In genomic region chr5:59367791-59368394, GRCh38 we compare ENCODE assay signal across 8 cellular contexts.
DNase-seq lines count a peak whose midpoint lies in the region; ATAC-seq and TF ChIP-seq lines count a peak whose summit lies in the region.

No MANE protein-coding gene starts in this region.

- ATAC-seq in upper lobe of left lung (ENCODE audit: low FRiP score in 2 of 2) = peak; percentile 81
- ATAC-seq in GM18505 (IDR thresholded peaks at IDR 0.05; ENCODE audit: unreplicated experiment) = no peak

- H3K9me2 ChIP-seq in GM23248 (ENCODE audit: insufficient read depth) = no peaks in the 10 kb centered on the region
- H3K9me2 ChIP-seq in neural cell (ENCODE audit: insufficient read depth, low read length) = no peaks in the 10 kb centered on the region

- H3K4me1 ChIP-seq in Caco-2 (no peaks in the 10 kb centered on the region), GM23248 (ENCODE audit: insufficient read depth) (no peaks in the 10 kb centered on the region), upper lobe of left lung (peaks cover 0 to 5% (median 3%) of the 10 kb centered on the region in 4 donors)

- H3K27me3 ChIP-seq in Caco-2 (replicated peaks; ENCODE audit: control insufficient read depth, insufficient read depth, low read length) (no peaks in the 10 kb centered on the region), GM23248 (replicated peaks; ENCODE audit: insufficient read depth) (peaks cover 37% of the 10 kb centered on the region), neural cell (ENCODE audit: insufficient read depth, low read depth, low read length) (no peaks in the 10 kb centered on the region), upper lobe of left lung (no peaks in the 10 kb centered on the region)

- TF ChIP-seq POLR2A in upper lobe of left lung (IDR thresholded peaks at IDR 0.05) (no peak), GM18505 (IDR thresholded peaks at IDR 0.05; ENCODE audit: borderline replicate concordance, extremely low read depth, insufficient read depth, insufficient read length) (no peak)

- H3K27me3 Mint-ChIP-seq in Caco-2 (ENCODE audit: insufficient read depth, unreplicated experiment) = no peaks in the 10 kb centered on the region

- H3K4me1 Mint-ChIP-seq in Caco-2 (ENCODE audit: low read depth, unreplicated experiment) = no peaks in the 10 kb centered on the region

- H3K9me3 Mint-ChIP-seq in Caco-2 (ENCODE audit: unreplicated experiment) = no peaks in the 10 kb centered on the region

- H4K20me1 ChIP-seq in GM23248 (ENCODE audit: insufficient read depth) (no peaks in the 10 kb centered on the region), neural cell (ENCODE audit: insufficient read depth) (no peaks in the 10 kb centered on the region)

- TF ChIP-seq EP300 in neural cell (conservative IDR thresholded peaks at IDR 0.05; ENCODE audit: poor library complexity, severe bottlenecking) = no peak
- no peak for TF ChIP-seq EP300 in upper lobe of left lung (IDR thresholded peaks at IDR 0.05)

- H3K9me3 ChIP-seq in Caco-2 = no peaks in the 10 kb centered on the region
- H3K9me3 ChIP-seq in GM23248 (ENCODE audit: low read depth) = no peaks in the 10 kb centered on the region
- H3K9me3 ChIP-seq in neural cell (ENCODE audit: low read length) = no peaks in the 10 kb centered on the region
- no peaks in the 10 kb centered on the region for H3K9me3 ChIP-seq in upper lobe of left lung

- H3K4me2 ChIP-seq in GM23248 (ENCODE audit: unreplicated experiment) (no peak overlapping the region), neural cell (ENCODE audit: low read length) (peak overlapping the region; percentile 32)

- no TSS peak for BruUV-seq in Caco-2 (replicated peaks; lab: Mats Ljungman, UMichigan)

- H3K36me3 Mint-ChIP-seq in Caco-2 (ENCODE audit: insufficient read depth, unreplicated experiment) = no peaks in the 10 kb centered on the region

- DNase-seq in Caco-2 (peak; percentile 63), GM23248 (peak; percentile 77), NCI-H446 (lab: John Stamatoyannopoulos, UW) (peak; percentile 66 to 81), fibroblast of gingiva (ENCODE audit: low read depth) (peak; percentile 60), upper lobe of left lung (peak in 1 of 2 donors; percentile 64)
- DNase-seq in activated CD8-positive, alpha-beta memory T cell treated with anti-CD3 and anti-CD28 coated beads for 24 hours = peak; percentile 59

- POLR2A ChIA-PET in Caco-2 (lab: Charles Lee) = no interaction called here

- H3K4me3 ChIP-seq in Caco-2 (ENCODE audit: low read depth, low read length) (no peak overlapping the region), GM23248 (no peak overlapping the region), neural cell (ENCODE audit: low read length) (peak overlapping the region; percentile 27), upper lobe of left lung (no peak overlapping the region)

- WGBS in GM23248 (ENCODE audit: low coverage in 1 of 2, low lambda C conversion rate in 2 of 2, missing lambda C conversion rate in 2 of 2), 2 experiments = 14 to 15% methylated on average over 7 of the region's 7 CpGs
- WGBS in upper lobe of left lung, 2 donors = 9 to 14% methylated on average over 7 of the region's 7 CpGs

- in situ Hi-C loops in GM23248 (cut with MboI) = no loop called here

- no peak overlapping the region for H2AFZ ChIP-seq in GM23248
- no peak overlapping the region for H2AFZ ChIP-seq in neural cell (ENCODE audit: low read depth, low read length)

- no peak overlapping the region for H3K27ac Mint-ChIP-seq in Caco-2 (ENCODE audit: unreplicated experiment)

- no peaks in the 10 kb centered on the region for H3K79me2 ChIP-seq in GM23248 (ENCODE audit: insufficient read depth)
- H3K79me2 ChIP-seq in neural cell (replicated peaks; ENCODE audit: insufficient read depth, low read length) = no peaks in the 10 kb centered on the region

- peak; percentile 66 for TF ChIP-seq RAD21 in neural cell (conservative IDR thresholded peaks at IDR 0.05)

- H3F3A ChIP-seq in GM23248 (ENCODE audit: insufficient read depth) (no peaks in the 10 kb centered on the region), neural cell (ENCODE audit: insufficient read depth, low read length, poor library complexity, severe bottlenecking) (no peaks in the 10 kb centered on the region)

- H3K36me3 ChIP-seq in Caco-2 (ENCODE audit: control insufficient read depth, insufficient read depth, low read length) (no peaks in the 10 kb centered on the region), GM23248 (ENCODE audit: low read depth) (no peaks in the 10 kb centered on the region), neural cell (ENCODE audit: insufficient read depth, low read length) (no peaks in the 10 kb centered on the region), upper lobe of left lung (no peaks in the 10 kb centered on the region)

- H3K27ac ChIP-seq in GM23248 = no peak overlapping the region
- peak overlapping the region; percentile 79 for H3K27ac ChIP-seq in neural cell (ENCODE audit: low read length)
- H3K27ac ChIP-seq in upper lobe of left lung = no peak overlapping the region

- TF ChIP-seq CTCF in Caco-2 (IDR thresholded peaks at IDR 0.05; ENCODE audit: insufficient read depth in 1 of 2, low read depth in 1 of 2, low read length in 1 of 2, severe bottlenecking in 1 of 2, unreplicated experiment in 1 of 2) (peak; percentile 67 to 87), neural cell (IDR thresholded peaks at IDR 0.05; ENCODE audit: poor library complexity, severe bottlenecking) (peak; percentile 74), upper lobe of left lung (IDR thresholded peaks at IDR 0.05) (peak; percentile 25 to 61 (median 52))

- CTCF ChIA-PET in Caco-2 (lab: Charles Lee) = interaction anchor here (0.6 to 1.9 kb wide), 13 partner anchors 10 to 481 kb away, joined by 3 to 23 read pairs (median 6); no protein-coding TSS in a partner anchor

- no peak overlapping the region for H3K4me3 Mint-ChIP-seq in Caco-2 (ENCODE audit: unreplicated experiment)

- intact Hi-C loops in Caco-2 (cut with micrococcal nuclease; ENCODE audit: unreplicated experiment) = loop anchor here (1.0 to 5.0 kb wide), 4 partner anchors 33 to 481 kb away; no protein-coding TSS in a partner anchor

- H3K9ac ChIP-seq in GM23248 = no peak overlapping the region
- peak overlapping the region; percentile 20 for H3K9ac ChIP-seq in neural cell (ENCODE audit: low read length)

TF ChIP-seq in neural cell, 6 proteins besides CTCF, POLR2A, EP300 and RAD21:
- TF ChIP-seq EZH2 (IDR thresholded peaks at IDR 0.05; ENCODE audit: borderline replicate concordance, insufficient read depth, low read length, poor library complexity, severe bottlenecking) (no peak), SMC3 (conservative IDR thresholded peaks at IDR 0.05; ENCODE audit: poor library complexity) (peak; percentile 75)
